8 cellular contexts compared by ENCODE assay signal in genomic region chr7:2978403-2978802, GRCh38.
DNase-seq lines count a peak whose midpoint lies in the region; ATAC-seq, FAIRE-seq and TF ChIP-seq lines count a peak whose summit lies in the region.

No MANE protein-coding gene starts in this region.

- H3K27me3 ChIP-seq in endocrine pancreas (ENCODE audit: control insufficient read depth, insufficient read depth, low read length) (no peaks in the 10 kb centered on the region), WERI-Rb-1 (ENCODE audit: insufficient read depth, low read depth, severe bottlenecking) (no peaks in the 10 kb centered on the region)

- H3K36me3 Mint-ChIP-seq in activated CD4-positive, alpha-beta T cell treated with anti-CD3 and anti-CD28 coated beads, Interleukin-2, amount 10 ng/mL, durations not matched to agents 24 days and 14 days (ENCODE audit: low read depth), result peaks cover 42% of the 10 kb centered on the region

- H3K27me3 Mint-ChIP-seq in activated CD4-positive, alpha-beta T cell treated with anti-CD3 and anti-CD28 coated beads, Interleukin-2, amount 10 ng/mL, durations not matched to agents 24 days and 14 days, result no peaks in the 10 kb centered on the region

- H3K4me3 ChIP-seq in endocrine pancreas (ENCODE audit: control insufficient read depth, insufficient read depth, low read length), result peak overlapping the region; percentile 49
- no peak overlapping the region for H3K4me3 ChIP-seq in WERI-Rb-1 (ENCODE audit: low read depth, low read length)

- peak; percentile 100 for FAIRE-seq in GM19239 (lab: Jason Lieb, UNC)

- H3K4me3 Mint-ChIP-seq in activated CD4-positive, alpha-beta T cell treated with anti-CD3 and anti-CD28 coated beads, Interleukin-2, amount 10 ng/mL, durations not matched to agents 24 days and 14 days, result peak overlapping the region; percentile 82

- peaks cover 56% of the 10 kb centered on the region for H3K4me1 Mint-ChIP-seq in activated CD4-positive, alpha-beta T cell treated with anti-CD3 and anti-CD28 coated beads, Interleukin-2, amount 10 ng/mL, durations not matched to agents 24 days and 14 days

- no peak overlapping the region for H3K9ac ChIP-seq in endocrine pancreas (ENCODE audit: control insufficient read depth, insufficient read depth, low read length)

- H3K9me3 ChIP-seq in endocrine pancreas (ENCODE audit: control insufficient read depth, low read length) (no peaks in the 10 kb centered on the region), WERI-Rb-1 (ENCODE audit: severe bottlenecking) (no peaks in the 10 kb centered on the region)

- H3K9me3 Mint-ChIP-seq in activated CD4-positive, alpha-beta T cell treated with anti-CD3 and anti-CD28 coated beads, Interleukin-2, amount 10 ng/mL, durations not matched to agents 24 days and 14 days, result no peaks in the 10 kb centered on the region

- H3K27ac ChIP-seq in WERI-Rb-1, result no peak overlapping the region

- no peak for TF ChIP-seq CTCF in WERI-Rb-1 (IDR thresholded peaks at IDR 0.05; ENCODE audit: low read depth, low read length)

- H3K36me3 ChIP-seq in endocrine pancreas (ENCODE audit: control insufficient read depth, insufficient read depth, low read length) (no peaks in the 10 kb centered on the region), WERI-Rb-1 (no peaks in the 10 kb centered on the region)

- H3K27ac Mint-ChIP-seq in activated CD4-positive, alpha-beta T cell treated with anti-CD3 and anti-CD28 coated beads, Interleukin-2, amount 10 ng/mL, durations not matched to agents 24 days and 14 days, result peak overlapping the region; percentile 94

- ATAC-seq in HG03135 (IDR thresholded peaks at IDR 0.05; ENCODE audit: unreplicated experiment), result peak; percentile 87

- DNase-seq in GM19239 (ENCODE audit: insufficient read length, low spot score) (peak; percentile 51), SIG-M5 treated with dmso at 0.1 percent for 504 hours (lab: John Stamatoyannopoulos, UW; ENCODE audit: unreplicated experiment) (no peak), GDM1 (lab: John Stamatoyannopoulos, UW) (no peak), WERI-Rb-1 (no peak)
- peak; percentile 92 for DNase-seq in activated CD4-positive, alpha-beta T cell treated with anti-CD3 and anti-CD28 coated beads, Interleukin-2, amount 10 ng/mL, durations not matched to agents 24 days and 14 days
- peak; percentile 97 for DNase-seq in stimulated activated CD4-positive, alpha-beta T cell treated with anti-CD3 and anti-CD28 coated beads, Interleukin-15, amount 100 ng/mL, for 24 hours

- intact Hi-C loops in activated CD4-positive, alpha-beta T cell treated with anti-CD3 and anti-CD28 coated beads, Interleukin-2, amount 10 ng/mL, durations not matched to agents 24 days and 14 days (cut with micrococcal nuclease), result loop anchor here (2.0 to 10.0 kb wide), 6 partner anchors 22 to 204 kb away; partner anchors contain the start of gene CARD11

- H3K4me1 ChIP-seq in endocrine pancreas (ENCODE audit: control insufficient read depth, insufficient read depth, low read length), result no peaks in the 10 kb centered on the region

Comparison
In these comparisons a context has a peak if more than half of its experiments do, and no peak if none do; other contexts are left out.
1. DNase-seq: peak in GM19239 (single experiment), activated CD4-positive, alpha-beta T cell treated with anti-CD3 and anti-CD28 coated beads, Interleukin-2, amount 10 ng/mL, durations not matched to agents 24 days and 14 days (single experiment) and stimulated activated CD4-positive, alpha-beta T cell treated with anti-CD3 and anti-CD28 coated beads, Interleukin-15, amount 100 ng/mL, for 24 hours (single experiment); none in SIG-M5 treated with dmso at 0.1 percent for 504 hours (single experiment), GDM1 (single experiment) and WERI-Rb-1 (single experiment).